8 cellular contexts compared by ENCODE assay signal in genomic region chrX:39854772-39855747, GRCh38.
DNase-seq lines count a peak whose midpoint lies in the region; ATAC-seq, FAIRE-seq and TF ChIP-seq lines count a peak whose summit lies in the region.

No MANE protein-coding gene starts in this region.

- no peak overlapping the region for H2AK5ac ChIP-seq in H1 (ENCODE audit: low read depth, low read length)

- H2BK12ac ChIP-seq in H1 (ENCODE audit: low read depth, low read length) = peak overlapping the region; percentile 68; the same call in 1 of the 2 replicates

- H3K18ac ChIP-seq in H1 (ENCODE audit: extremely low read depth, low read length) = no peak overlapping the region; the same call in 1 of the 2 replicates

- TF ChIP-seq RAD21 in H1 (IDR thresholded peaks at IDR 0.05 in 1 of 2, conservative IDR thresholded peaks at IDR 0.05 in 1 of 2; ENCODE audit: low read depth in 2 of 2, low read length in 2 of 2) = peak in 1 of 2 experiments; percentile 4; a peak in 1 of 4 replicates

- H3K56ac ChIP-seq in H1 (replicated peaks; ENCODE audit: insufficient read length, low read depth, low read length) = no peak overlapping the region

- H3K9me3 ChIP-seq in H1 (ENCODE audit: insufficient read depth in 2 of 2, low read depth in 1 of 2, low read length in 1 of 2) = no peaks in the 10 kb centered on the region

- no peak overlapping the region for H2AFZ ChIP-seq in H1 (ENCODE audit: low read length)

- peak overlapping the region; percentile 17 to 22; a peak in 2 of 4 replicates for H3K4me2 ChIP-seq in H1 (ENCODE audit: insufficient read depth in 1 of 2, low read depth in 2 of 2, low read length in 2 of 2)

- no peak overlapping the region for H2BK15ac ChIP-seq in H1 (ENCODE audit: low read length)

- no peak for TF ChIP-seq EP300 in H1 (IDR thresholded peaks at IDR 0.05; ENCODE audit: borderline replicate concordance in 1 of 2, low read depth in 2 of 2, low read length in 2 of 2)

- no peak overlapping the region for H3K27ac ChIP-seq in H1 (ENCODE audit: low read depth, low read length)

- H4K8ac ChIP-seq in H1 (ENCODE audit: extremely low read depth, insufficient read depth, low read length) = no peak overlapping the region; the same call in 1 of the 2 replicates

- ATAC-seq in HG03378 (IDR thresholded peaks at IDR 0.05; ENCODE audit: unreplicated experiment) = peak; percentile 79

- no peak for TF ChIP-seq POLR2A in H1 (IDR thresholded peaks at IDR 0.05; ENCODE audit: control extremely low read depth in 1 of 2, low read depth in 2 of 2, low read length in 2 of 2)

- intact Hi-C loops in cardiac septum (cut with DNase I) = no loop called here

- FAIRE-seq in H1 (lab: Jason Lieb, UNC) = peak; percentile 78

- peak overlapping the region; percentile 30 for H4K91ac ChIP-seq in H1 (replicated peaks; ENCODE audit: insufficient read length, low read length)

- no peak overlapping the region for H4K5ac ChIP-seq in H1 (ENCODE audit: insufficient read length, low read depth, low read length)

- 81% methylated on average over 13 of the region's 17 CpGs; no CpG with 5 or more reads in 1 of the 2 experiments for WGBS in H1 (ENCODE audit: extremely low coverage in 1 of 2, insufficient coverage in 1 of 2, insufficient read length in 1 of 2, insufficient replicate concordance in 2 of 2, low coverage in 1 of 2, low lambda C conversion rate in 2 of 2, missing lambda C conversion rate in 1 of 2), 2 experiments

- POLR2A ChIA-PET in H1 (lab: Charles Lee; ENCODE audit: partially characterized antibody) = no interaction called here

- H2BK20ac ChIP-seq in H1 (ENCODE audit: low read length) = peak overlapping the region; percentile 61; the same call in 1 of the 2 replicates

- no peaks in the 10 kb centered on the region for H3K27me3 ChIP-seq in H1 (replicated peaks in 1 of 4; ENCODE audit: control insufficient read depth in 3 of 4, extremely low read depth in 1 of 4, insufficient read depth in 3 of 4, low read length in 3 of 4)

- no peaks in the 10 kb centered on the region for H3K79me1 ChIP-seq in H1 (ENCODE audit: low read depth, low read length)

- H3K4ac ChIP-seq in H1 (replicated peaks; ENCODE audit: insufficient read length, low read depth, low read length) = no peak overlapping the region

- H3K36me3 ChIP-seq in H1 (ENCODE audit: control insufficient read depth in 2 of 4, insufficient read depth in 4 of 4, low read length in 3 of 4) = no peaks in the 10 kb centered on the region

- peak overlapping the region; percentile 60; the same call in 1 of the 2 replicates for H2BK5ac ChIP-seq in H1 (ENCODE audit: low read depth, low read length)

- H2BK120ac ChIP-seq in H1 (replicated peaks; ENCODE audit: low read depth, low read length) = no peak overlapping the region

- H4K20me1 ChIP-seq in H1 (replicated peaks in 1 of 2; ENCODE audit: control insufficient read depth in 1 of 2, insufficient read depth in 2 of 2, low read length in 2 of 2) = no peaks in the 10 kb centered on the region

- H3K4me1 ChIP-seq in H1 (replicated peaks in 1 of 4; ENCODE audit: control insufficient read depth in 3 of 4, insufficient read depth in 4 of 4, low read length in 3 of 4) = peaks cover 2 to 23% (median 17%) of the 10 kb centered on the region in 4 experiments; a peak in 5 of 7 replicates

- H3K79me2 ChIP-seq in H1 (ENCODE audit: control insufficient read depth in 1 of 2, insufficient read depth in 2 of 2, low read length in 2 of 2) = no peaks in the 10 kb centered on the region

- no peak overlapping the region for H3K23ac ChIP-seq in H1 (ENCODE audit: insufficient read length)

- 0 out of 2 replicates have a peak, but pooled peaks cover 1% of the 10 kb centered on the region for H3K23me2 ChIP-seq in H1 (ENCODE audit: low read depth, low read length)

- CTCF ChIA-PET in H1 (lab: Charles Lee; ENCODE audit: partially characterized antibody) = interaction anchor here (0.6 to 1.7 kb wide), 7 partner anchors 13 to 657 kb away, joined by 3 to 5 read pairs (median 3); no protein-coding TSS in a partner anchor

- no peak overlapping the region for H3K14ac ChIP-seq in H1 (ENCODE audit: insufficient read length)

- DNase-seq in NCI-H510A treated with DMSO at 0.1 percent for 48 hours (lab: John Stamatoyannopoulos, UW) (peak; percentile 9), NCI-H510A (lab: John Stamatoyannopoulos, UW) (no peak), H1 (ENCODE audit: low read depth in 1 of 2, low spot score in 2 of 2) (no peak), cardiac septum (ENCODE audit: low spot score) (no peak), NCI-H2196 treated with DMSO at 0.1 percent for 48 hours (lab: John Stamatoyannopoulos, UW; ENCODE audit: unreplicated experiment) (no peak)
- peak; percentile 23 to 57 (median 44) for DNase-seq in activated CD4-positive, CD25-positive, alpha-beta regulatory T cell (lab: John Stamatoyannopoulos, UW)
- peak; percentile 25 for DNase-seq in stimulated activated CD8-positive, alpha-beta memory T cell treated with anti-CD3 and anti-CD28 coated beads, Interleukin-7, amount 100 ng/mL, for 24 hours (ENCODE audit: low read depth)

- no peak for TF ChIP-seq CTCF in H1 (IDR thresholded peaks at IDR 0.05; ENCODE audit: control extremely low read depth in 1 of 3, insufficient read depth in 1 of 3, low read depth in 1 of 3, low read length in 3 of 3)

- 0 out of 8 replicates have a peak overlapping the region, but pooled peaks of 1 of the 4 experiments have one; percentile 19 for H3K4me3 ChIP-seq in H1 (ENCODE audit: extremely low read depth in 1 of 4, insufficient read depth in 2 of 4, low read depth in 3 of 4, low read length in 4 of 4)

- H3K9ac ChIP-seq in H1 (replicated peaks in 1 of 4; ENCODE audit: extremely low read depth in 1 of 4, low read depth in 3 of 4, low read length in 3 of 4) = no peak overlapping the region

TF ChIP-seq in H1, 55 proteins besides CTCF, POLR2A, EP300 and RAD21 (continues in another document):
- TF ChIP-seq TEAD4 (IDR thresholded peaks at IDR 0.05; ENCODE audit: low read depth, low read length) (no peak), CEBPB (IDR thresholded peaks at IDR 0.05; ENCODE audit: low read depth, low read length) (no peak), SIRT6 (IDR thresholded peaks at IDR 0.05; ENCODE audit: low read length) (no peak)

Comparison
In these comparisons a context has a peak if more than half of its experiments do, and no peak if none do; other contexts are left out.
1. DNase-seq: peak in NCI-H510A treated with DMSO at 0.1 percent for 48 hours (single experiment), activated CD4-positive, CD25-positive, alpha-beta regulatory T cell (4 of 4) and stimulated activated CD8-positive, alpha-beta memory T cell treated with anti-CD3 and anti-CD28 coated beads, Interleukin-7, amount 100 ng/mL, for 24 hours (single experiment); none in NCI-H510A (single experiment), H1 (0 of 2), cardiac septum (single experiment) and NCI-H2196 treated with DMSO at 0.1 percent for 48 hours (single experiment).